Comparison of ENCODE assay signal across 8 cellular contexts in genomic region chr4:121950680-121951569, GRCh38. TPM values are rescaled to one million over a fixed set of nuclear protein-coding genes. Genes with fewer than 3 reads are reported as not detected.
DNase-seq lines count a peak whose midpoint lies in the region; ATAC-seq and TF ChIP-seq lines count a peak whose summit lies in the region.

No MANE protein-coding gene starts in this region.

- no peak for DNase-seq in HFF-Myc (ENCODE audit: extremely low read depth, low read depth)
- DNase-seq in NCI-H526 treated with DMSO at 0.1 percent for 48 hours (lab: John Stamatoyannopoulos, UW) = peak; percentile 5
- DNase-seq in activated naive CD8-positive, alpha-beta T cell treated with anti-CD3 and anti-CD28 coated beads for 36 hours = peak; percentile 12
- peak; percentile 28 to 60 (median 60) for DNase-seq in right cardiac atrium
- DNase-seq in gastrocnemius medialis = no peak
- no peak for DNase-seq in NCI-H128 (lab: John Stamatoyannopoulos, UW; ENCODE audit: unreplicated experiment)
- DNase-seq in NCI-H524 treated with DMSO at 0.1 percent for 48 hours (lab: John Stamatoyannopoulos, UW) = no peak

- H3K4me3 ChIP-seq in HFF-Myc (replicated peaks; ENCODE audit: low read depth, low read length) (peak overlapping the region; percentile 39), right cardiac atrium (ENCODE audit: low read length) (peak overlapping the region; percentile 68), gastrocnemius medialis (peak overlapping the region; percentile 53 to 58 (median 54))

- intact Hi-C loops in right cardiac atrium (cut with DNase I) = no loop called here
- intact Hi-C loops in gastrocnemius medialis (cut with DNase I; ENCODE audit: low total_unique reads) = loop anchor here (1.0 to 2.0 kb wide), 2 partner anchors 201 to 268 kb away; partner anchors contain the start of gene BLTP1

- ATAC-seq in GM18498 (IDR thresholded peaks at IDR 0.05; ENCODE audit: unreplicated experiment) (peak; percentile 35), right cardiac atrium (peak; percentile 50 to 64), gastrocnemius medialis (peak; percentile 8 to 35)

- WGBS in right cardiac atrium = under 1% methylated on average over 83 of the region's 83 CpGs

- H3K36me3 ChIP-seq in gastrocnemius medialis = no peaks in the 10 kb centered on the region

- H3K27me3 ChIP-seq in right cardiac atrium (ENCODE audit: control insufficient read depth, insufficient read depth) (peaks cover 3% of the 10 kb centered on the region), gastrocnemius medialis (peaks cover 21 to 33% (median 26%) of the 10 kb centered on the region in 3 donors)

- H3K4me3 Mint-ChIP-seq in activated naive CD8-positive, alpha-beta T cell treated with anti-CD3 and anti-CD28 coated beads for 36 hours = peak overlapping the region; percentile 81

- H3K4me1 Mint-ChIP-seq in activated naive CD8-positive, alpha-beta T cell treated with anti-CD3 and anti-CD28 coated beads for 36 hours = peaks cover 9% of the 10 kb centered on the region

- TF ChIP-seq POLR2A in gastrocnemius medialis (IDR thresholded peaks at IDR 0.05) = no peak

- no peaks in the 10 kb centered on the region for H3K4me1 ChIP-seq in right cardiac atrium (ENCODE audit: control insufficient read depth, insufficient read depth, low read length)
- peaks cover 0 to 8% of the 10 kb centered on the region in 2 donors for H3K4me1 ChIP-seq in gastrocnemius medialis

- H3K27ac ChIP-seq in right cardiac atrium (ENCODE audit: low read length) (no peak overlapping the region), gastrocnemius medialis (peak overlapping the region in 1 of 4 donors; percentile 24)

- in situ Hi-C loops in gastrocnemius medialis (cut with MboI; ENCODE audit: low sequenced_read_pairs in 4 of 4) = no loop called here

- no peaks in the 10 kb centered on the region for H3K9me3 ChIP-seq in right cardiac atrium (ENCODE audit: control insufficient read depth, low read length)
- H3K9me3 ChIP-seq in gastrocnemius medialis = no peaks in the 10 kb centered on the region

- TF ChIP-seq CTCF in HFF-Myc (IDR thresholded peaks at IDR 0.05; ENCODE audit: low read depth, low read length, missing control alignments) (no peak), gastrocnemius medialis (IDR thresholded peaks at IDR 0.05 in 4 of 5, conservative IDR thresholded peaks at IDR 0.05 in 1 of 5) (no peak)

- no peaks in the 10 kb centered on the region for H3K9me3 Mint-ChIP-seq in activated naive CD8-positive, alpha-beta T cell treated with anti-CD3 and anti-CD28 coated beads for 36 hours

- H3K27me3 Mint-ChIP-seq in activated naive CD8-positive, alpha-beta T cell treated with anti-CD3 and anti-CD28 coated beads for 36 hours = peaks cover 53% of the 10 kb centered on the region

- H3K36me3 Mint-ChIP-seq in activated naive CD8-positive, alpha-beta T cell treated with anti-CD3 and anti-CD28 coated beads for 36 hours = no peaks in the 10 kb centered on the region

- H3K27ac Mint-ChIP-seq in activated naive CD8-positive, alpha-beta T cell treated with anti-CD3 and anti-CD28 coated beads for 36 hours = no peak overlapping the region

RNA-seq across cellular contexts. Expression of gene TRPC3, which starts 0.9 kb away (rescaled TPM):
- total RNA-seq in activated naive CD8-positive, alpha-beta T cell treated with anti-CD3 and anti-CD28 coated beads for 36 hours = under 1 TPM; 0.12 to 0.42 TPM
- under 1 TPM; 0.15 to 0.34 (median 0.24) TPM for total RNA-seq in right cardiac atrium
- 0.09 TPM for polyA plus RNA-seq in right cardiac atrium
- under 1 TPM in 1 of 4 donors, not detected in 3; 0.09 TPM for total RNA-seq in gastrocnemius medialis

Comparison
In these comparisons a context has a peak if more than half of its experiments do, and no peak if none do; other contexts are left out.
1. DNase-seq: peak in NCI-H526 treated with DMSO at 0.1 percent for 48 hours (single experiment), activated naive CD8-positive, alpha-beta T cell treated with anti-CD3 and anti-CD28 coated beads for 36 hours (single experiment) and right cardiac atrium (3 of 3); none in HFF-Myc (single experiment), gastrocnemius medialis (0 of 2), NCI-H128 (single experiment) and NCI-H524 treated with DMSO at 0.1 percent for 48 hours (single experiment).
2. Peak in every context shown above with its lines, with median percentiles within 50 percentile points of each other: ATAC-seq and H3K4me3 ChIP-seq.